32 cellular contexts compared by ENCODE assay signal in genomic region chr1:164937297-164937696, GRCh38.
"Had no signal": no experiment of that assay in that cellular context is flagged by ENCODE, and none has a peak within 500 bp of the region (broad histone marks: within the 10 kb centered on the region; RNA-seq: fewer than 3 reads in every experiment).

No MANE protein-coding gene starts in this region.

- H3K4me1 ChIP-seq: SJCRH30 had no signal

- H3K27ac ChIP-seq: brain microvascular endothelial cell, KMS-11, RWPE1, SJCRH30, SK-N-MC had no signal

- H3K9me3 ChIP-seq: SJCRH30 had no signal

- H3K27me3 ChIP-seq: brain microvascular endothelial cell, SJCRH30 had no signal

- H3K4me3 ChIP-seq: SJCRH30, SK-N-MC had no signal

- H3K36me3 ChIP-seq: brain microvascular endothelial cell, SJCRH30 had no signal

- DNase-seq: activated CD4-positive, alpha-beta T cell treated with anti-CD3 and anti-CD28 coated beads, Interleukin-2, amount 10 ng/mL, durations not matched to agents 24 days and 14 days; activated CD4-positive, alpha-beta T cell treated with anti-CD3 and anti-CD28 coated beads, Interleukin-2, amount 50 U/mL, for 4 hours; activated CD8-positive, alpha-beta T cell treated with anti-CD3 and anti-CD28 coated beads for 36 hours; activated effector memory CD4-positive, alpha-beta T cell treated with anti-CD3 and anti-CD28 coated beads, Interleukin-2, amount 50 U/mL, for 16 hours; activated naive CD4-positive, alpha-beta T cell; activated naive CD4-positive, alpha-beta T cell treated with anti-CD3 and anti-CD28 coated beads, Interleukin-2, amount 50 U/mL, for 16 hours; activated naive CD8-positive, alpha-beta T cell treated with anti-CD3 and anti-CD28 coated beads for 36 hours; activated T-cell treated with anti-CD3 and anti-CD28 coated beads, Interleukin-2, amount 50 U/mL, for 1 hour; activated T-cell treated with anti-CD3 and anti-CD28 coated beads, Interleukin-2, amount 50 U/mL, for 72 hours; amniotic stem cell; aorta; brain microvascular endothelial cell; MM.1S; MV-4-11; NCI-H1092; NCI-H1436 treated with DMSO at 0.1 percent for 48 hours; NCI-H1694 treated with DMSO at 0.1 percent for 48 hours; NCI-H2029; NCI-H2171 treated with DMSO at 0.1 percent for 48 hours; NCI-H2227 treated with DMSO at 0.1 percent for 48 hours; NCI-H446; NCI-H510A treated with DMSO at 0.1 percent for 48 hours; NCI-H526 treated with DMSO at 0.1 percent for 48 hours; NCI-H82; NK-92 treated with Interleukin-12 subunit alpha and Interleukin-12 subunit beta, amount 100 ng/mL, for 24 hours; PC-3; SHP77; SJCRH30 had no signal

- ATAC-seq: activated CD8-positive, alpha-beta T cell treated with anti-CD3 and anti-CD28 coated beads for 36 hours; activated T-cell treated with anti-CD3 and anti-CD28 coated beads, Interleukin-2, amount 50 U/mL, for 72 hours; activated T-helper 17 cell treated with anti-CD3 and anti-CD28 coated beads, Interleukin-2, amount 50 U/mL, for 72 hours; PC-3 had no signal
